ENCODE assay signal across 9 cellular contexts in the genomic region with DNA sequence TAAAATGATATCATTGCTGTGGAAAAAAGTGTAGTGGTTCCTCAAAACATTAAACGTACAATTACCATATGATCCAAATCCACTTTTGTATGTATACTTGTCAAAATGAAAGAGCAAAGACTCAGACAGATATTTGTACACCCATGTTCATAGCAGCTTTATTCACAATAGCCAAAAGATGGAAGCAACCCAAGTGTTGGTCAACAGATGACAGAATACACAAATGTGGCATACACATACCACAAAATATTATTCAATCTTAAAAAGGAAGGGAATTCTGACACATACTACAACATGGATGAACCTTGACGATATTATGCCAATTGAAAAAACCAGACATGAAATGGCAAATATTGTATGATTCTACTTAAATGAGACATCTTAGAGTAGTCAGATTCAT.
"Had no signal": no experiment of that assay in that cellular context is flagged by ENCODE, and none has a peak within 500 bp of the region (broad histone marks: within the 10 kb centered on the region; RNA-seq: fewer than 3 reads in every experiment).

No MANE protein-coding gene starts in this region.

- H3K4me2 ChIP-seq: KMS-11 had no signal

- H3K9me3 ChIP-seq: HAP-1 had no signal

- ATAC-seq: HCT116, HepG2 had no signal

- DNase-seq: GOT3, H7, HFFc6, KBM-7 had no signal

- H3K9ac ChIP-seq: KMS-11 had no signal

- H3K4me3 ChIP-seq: HAP-1 had no signal

- H3K36me3 ChIP-seq: HAP-1 had no signal

- H3K27ac ChIP-seq: HL-60, KMS-11 had no signal
